Comparison of ENCODE assay signal across 18 cellular contexts in genomic region chr17:73824321-73824720, GRCh38.
"Had no signal": no experiment of that assay in that cellular context is flagged by ENCODE, and none has a peak within 500 bp of the region (broad histone marks: within the 10 kb centered on the region; RNA-seq: fewer than 3 reads in every experiment).

No MANE protein-coding gene starts in this region.

- DNase-seq: activated CD4-positive, alpha-beta T cell treated with anti-CD3 and anti-CD28 coated beads for 4 hours; activated CD8-positive, alpha-beta memory T cell treated with anti-CD3 and anti-CD28 coated beads, Interleukin-2, amount 50 U/mL, for 48 hours; activated naive CD4-positive, alpha-beta T cell treated with Interleukin-2 at 50 U/mL for 16 hours; activated naive CD8-positive, alpha-beta T cell treated with anti-CD3 and anti-CD28 coated beads, Interleukin-2, amount 50 U/mL, for 24 hours; esophagus squamous epithelium; foreskin fibroblast; left ventricle myocardium inferior; mesenchymal stem cell; retina; stimulated activated CD4-positive, alpha-beta T cell treated with anti-CD3 and anti-CD28 coated beads, Interleukin-4, amount 100 ng/mL, for 1 hour; stimulated activated CD8-positive, alpha-beta memory T cell treated with anti-CD3 and anti-CD28 coated beads, Interleukin-4, amount 100 ng/mL, for 48 hours; stimulated activated naive CD8-positive, alpha-beta T cell treated with anti-CD3 and anti-CD28 coated beads, Interleukin-15, Interleukin-2, amounts not matched to agents 100 U/mL and 50 U/mL, for 24 hours; T1000; upper lobe of left lung had no signal

- H3K4me3 Mint-ChIP-seq: activated CD8-positive, alpha-beta T cell treated with anti-CD3 and anti-CD28 coated beads, Interleukin-2, amount 10 ng/mL, durations not matched to agents 7 days and 5 days; activated naive CD8-positive, alpha-beta T cell treated with anti-CD3 and anti-CD28 coated beads, Interleukin-2, amount 50 U/mL, for 24 hours had no signal

- H3K27ac ChIP-seq: cardiac muscle cell, esophagus squamous epithelium, left ventricle myocardium inferior, suprapubic skin, upper lobe of left lung, VCaP had no signal

- H3K9me3 ChIP-seq: esophagus squamous epithelium, left ventricle myocardium inferior, suprapubic skin, upper lobe of left lung had no signal

- H3K9me3 Mint-ChIP-seq: activated naive CD8-positive, alpha-beta T cell treated with anti-CD3 and anti-CD28 coated beads, Interleukin-2, amount 50 U/mL, for 24 hours had no signal

- H3K36me3 ChIP-seq: cardiac muscle cell, esophagus squamous epithelium, left ventricle myocardium inferior, suprapubic skin, upper lobe of left lung had no signal

- H3K27me3 ChIP-seq: cardiac muscle cell, upper lobe of left lung had no signal

- H3K27ac Mint-ChIP-seq: activated CD8-positive, alpha-beta T cell treated with anti-CD3 and anti-CD28 coated beads, Interleukin-2, amount 10 ng/mL, durations not matched to agents 7 days and 5 days; activated naive CD8-positive, alpha-beta T cell treated with anti-CD3 and anti-CD28 coated beads, Interleukin-2, amount 50 U/mL, for 24 hours had no signal

- H3K4me3 ChIP-seq: cardiac muscle cell, esophagus squamous epithelium, left ventricle myocardium inferior, suprapubic skin, upper lobe of left lung had no signal

- ATAC-seq: activated CD8-positive, alpha-beta T cell treated with anti-CD3 and anti-CD28 coated beads, Interleukin-2, amount 10 ng/mL, durations not matched to agents 7 days and 5 days; activated naive CD8-positive, alpha-beta T cell treated with anti-CD3 and anti-CD28 coated beads, Interleukin-2, amount 50 U/mL, for 24 hours; stimulated activated naive CD8-positive, alpha-beta T cell treated with anti-CD3 and anti-CD28 coated beads, Interleukin-15, Interleukin-2, amounts not matched to agents 100 U/mL and 50 U/mL, for 24 hours had no signal
